ENCODE assay signal across 30 cellular contexts in genomic region chr2:107804608-107805498, GRCh38. TPM values are rescaled to one million over a fixed set of nuclear protein-coding genes. Genes with fewer than 3 reads are reported as not detected.
"Had no signal": no experiment of that assay in that cellular context is flagged by ENCODE, and none has a peak within 500 bp of the region (broad histone marks: within the 10 kb centered on the region; RNA-seq: fewer than 3 reads in every experiment).

No MANE protein-coding gene starts in this region.

- H3K27me3 Mint-ChIP-seq: activated CD4-positive, alpha-beta memory T cell treated with anti-CD3 and anti-CD28 coated beads, Interleukin-2, amount 10 ng/mL, durations not matched to agents 7 days and 5 days; activated CD4-positive, alpha-beta T cell treated with anti-CD3 and anti-CD28 coated beads, Interleukin-2, amount 10 ng/mL, durations not matched to agents 7 days and 5 days; activated naive CD4-positive, alpha-beta T cell treated with anti-CD3 and anti-CD28 coated beads, Interleukin-2, amount 10 ng/mL, durations not matched to agents 7 days and 5 days; activated T-cell treated with anti-CD3 and anti-CD28 coated beads, Interleukin-2, amount 50 U/mL, for 24 hours; dendritic cell treated with granulocyte-macrophage colony-stimulating factor and Interleukin-4, amounts not matched to agents 40 ng/mL and 50 ng/mL, for 4 days; naive B cell; progenitor cell of endocrine pancreas; stimulated activated naive B cell treated with anti-CD40 and anti-IgM and Interleukin-4, amounts not matched to agents 10 μg/mL and 1 μg/mL and 100 μg/mL, for 72 hours had no signal

- H3K4me3 Mint-ChIP-seq: activated CD4-positive, alpha-beta memory T cell treated with anti-CD3 and anti-CD28 coated beads, Interleukin-2, amount 10 ng/mL, durations not matched to agents 7 days and 5 days; activated CD4-positive, alpha-beta T cell treated with anti-CD3 and anti-CD28 coated beads, Interleukin-2, amount 10 ng/mL, durations not matched to agents 7 days and 5 days; activated naive CD4-positive, alpha-beta T cell treated with anti-CD3 and anti-CD28 coated beads, Interleukin-2, amount 10 ng/mL, durations not matched to agents 7 days and 5 days; activated T-cell treated with anti-CD3 and anti-CD28 coated beads, Interleukin-2, amount 50 U/mL, for 24 hours; dendritic cell treated with granulocyte-macrophage colony-stimulating factor and Interleukin-4, amounts not matched to agents 40 ng/mL and 50 ng/mL, for 4 days; endodermal cell; mesothelial cell of epicardium; nephron progenitor cell; stimulated activated naive B cell treated with anti-CD40 and anti-IgM and Interleukin-4, amounts not matched to agents 10 μg/mL and 1 μg/mL and 100 μg/mL, for 72 hours; WTC11 had no signal

- H3K4me3 ChIP-seq: ovary, right atrium auricular region, smooth muscle cell, suprapubic skin, tibial artery had no signal

- H3K9me3 ChIP-seq: ovary, right atrium auricular region, suprapubic skin, tibial artery had no signal

- DNase-seq: activated CD4-positive, alpha-beta memory T cell treated with anti-CD3 and anti-CD28 coated beads, Interleukin-2, amount 10 ng/mL, durations not matched to agents 7 days and 5 days; activated CD4-positive, alpha-beta T cell treated with anti-CD3 and anti-CD28 coated beads for 1 hour; activated CD4-positive, alpha-beta T cell treated with anti-CD3 and anti-CD28 coated beads, Interleukin-2, amount 10 ng/mL, durations not matched to agents 7 days and 5 days; activated CD8-positive, alpha-beta memory T cell treated with anti-CD3 and anti-CD28 coated beads, Interleukin-2, amount 50 U/mL, for 48 hours; activated gamma-delta T cell; activated naive CD4-positive, alpha-beta T cell treated with anti-CD3 and anti-CD28 coated beads, Interleukin-2, amount 10 ng/mL, durations not matched to agents 7 days and 5 days; activated T-cell treated with anti-CD3 and anti-CD28 coated beads, Interleukin-2, amount 50 U/mL, for 24 hours; amniotic stem cell; central memory CD4-positive, alpha-beta T cell; endodermal cell; foreskin fibroblast; head of caudate nucleus; hippocampal formation; kidney; naive B cell; nephron progenitor cell; ovary; stimulated activated CD4-positive, alpha-beta T cell treated with anti-CD3 and anti-CD28 coated beads, Interleukin-1b, Interleukin-23, amount 100 ng/mL, for 48 hours; stimulated activated naive B cell treated with anti-CD40 and anti-IgM and Interleukin-4, amounts not matched to agents 10 μg/mL and 1 μg/mL and 100 μg/mL, for 72 hours; tibial artery had no signal

- H3K4me1 Mint-ChIP-seq: activated CD4-positive, alpha-beta memory T cell treated with anti-CD3 and anti-CD28 coated beads, Interleukin-2, amount 10 ng/mL, durations not matched to agents 7 days and 5 days; activated CD4-positive, alpha-beta T cell treated with anti-CD3 and anti-CD28 coated beads, Interleukin-2, amount 10 ng/mL, durations not matched to agents 7 days and 5 days; activated naive CD4-positive, alpha-beta T cell treated with anti-CD3 and anti-CD28 coated beads, Interleukin-2, amount 10 ng/mL, durations not matched to agents 7 days and 5 days; naive B cell; stimulated activated naive B cell treated with anti-CD40 and anti-IgM and Interleukin-4, amounts not matched to agents 10 μg/mL and 1 μg/mL and 100 μg/mL, for 72 hours had no signal

- ATAC-seq: esophagus mucosa; stimulated activated naive B cell treated with anti-CD40 and anti-IgM and Interleukin-4, amounts not matched to agents 10 μg/mL and 1 μg/mL and 100 μg/mL, for 72 hours; WTC11 had no signal

- H3K27ac Mint-ChIP-seq: activated CD4-positive, alpha-beta memory T cell treated with anti-CD3 and anti-CD28 coated beads, Interleukin-2, amount 10 ng/mL, durations not matched to agents 7 days and 5 days; activated CD4-positive, alpha-beta T cell treated with anti-CD3 and anti-CD28 coated beads, Interleukin-2, amount 10 ng/mL, durations not matched to agents 7 days and 5 days; activated naive CD4-positive, alpha-beta T cell treated with anti-CD3 and anti-CD28 coated beads, Interleukin-2, amount 10 ng/mL, durations not matched to agents 7 days and 5 days; activated T-cell treated with anti-CD3 and anti-CD28 coated beads, Interleukin-2, amount 50 U/mL, for 24 hours; dendritic cell treated with granulocyte-macrophage colony-stimulating factor and Interleukin-4, amounts not matched to agents 40 ng/mL and 50 ng/mL, for 4 days; endodermal cell; mesothelial cell of epicardium; nephron progenitor cell; progenitor cell of endocrine pancreas; stimulated activated naive B cell treated with anti-CD40 and anti-IgM and Interleukin-4, amounts not matched to agents 10 μg/mL and 1 μg/mL and 100 μg/mL, for 72 hours; WTC11 had no signal

- H3K36me3 Mint-ChIP-seq: activated naive CD4-positive, alpha-beta T cell treated with anti-CD3 and anti-CD28 coated beads, Interleukin-2, amount 10 ng/mL, durations not matched to agents 7 days and 5 days; mesothelial cell of epicardium; naive B cell; stimulated activated naive B cell treated with anti-CD40 and anti-IgM and Interleukin-4, amounts not matched to agents 10 μg/mL and 1 μg/mL and 100 μg/mL, for 72 hours; WTC11 had no signal

RNA-seq across cellular contexts. Expression of gene RGPD4, which starts 21.8 kb away (rescaled TPM):
- total RNA-seq: astrocyte, esophagus mucosa, kidney, lower leg skin, progenitor cell of endocrine pancreas had no signal
